14 cellular contexts compared by ENCODE assay signal in genomic region chr15:52291204-52291603, GRCh38. TPM values are rescaled to one million over a fixed set of nuclear protein-coding genes. Genes with fewer than 3 reads are reported as not detected.
DNase-seq lines count a peak whose midpoint lies in the region; ATAC-seq and TF ChIP-seq lines count a peak whose summit lies in the region.
"Had no signal": no experiment of that assay in that cellular context is flagged by ENCODE, and none has a peak within 500 bp of the region (broad histone marks: within the 10 kb centered on the region; RNA-seq: fewer than 3 reads in every experiment).

No MANE protein-coding gene starts in this region.

- DNase-seq in Caco-2 (no peak), CD14-positive monocyte (ENCODE audit: low spot score) (no peak), HCEC 1CT (no peak), mucosa of descending colon (no peak)
- DNase-seq in NK-92 treated with Interleukin-12 subunit alpha and Interleukin-12 subunit beta, amount 100 ng/mL, for 24 hours (lab: John Stamatoyannopoulos, UW) = no peak
- DNase-seq: activated CD4-positive, alpha-beta T cell treated with anti-CD3 and anti-CD28 coated beads, Interleukin-2, amount 50 U/mL, for 1 hour; naive B cell; NCI-H146; NCI-H446; psoas muscle; stimulated activated CD4-positive, alpha-beta T cell treated with anti-CD3 and anti-CD28 coated beads, Interleukin-12 subunit alpha, Interleukin-12 subunit beta, amount 100 ng/mL, for 4 hours had no signal

- no TSS peak for BruUV-seq in Caco-2 (replicated peaks; lab: Mats Ljungman, UMichigan)

- H3K9me3 ChIP-seq in Caco-2 = no peaks in the 10 kb centered on the region
- no peaks in the 10 kb centered on the region for H3K9me3 ChIP-seq in esophagus (ENCODE audit: control insufficient read depth in 2 of 2, insufficient read depth in 1 of 2, low read depth in 1 of 2, low read length in 1 of 2)
- no peaks in the 10 kb centered on the region for H3K9me3 ChIP-seq in mucosa of descending colon
- H3K9me3 ChIP-seq: psoas muscle had no signal

- H3K27ac ChIP-seq in esophagus (ENCODE audit: low read depth in 2 of 2, low read length in 1 of 2) = peak overlapping the region; percentile 45 to 61
- H3K27ac ChIP-seq: psoas muscle had no signal

- peak; percentile 54 for ATAC-seq in GM19025 (IDR thresholded peaks at IDR 0.05; ENCODE audit: low read depth, unreplicated experiment)
- peak; percentile 51 for ATAC-seq in HG03108 (IDR thresholded peaks at IDR 0.05; ENCODE audit: unreplicated experiment)
- ATAC-seq in mucosa of descending colon = no peak
- ATAC-seq: psoas muscle had no signal

- no peaks in the 10 kb centered on the region for H3K27me3 Mint-ChIP-seq in Caco-2 (ENCODE audit: insufficient read depth, unreplicated experiment)
- peaks cover 27 to 34% (median 33%) of the 10 kb centered on the region in 3 donors for H3K27me3 Mint-ChIP-seq in CD14-positive monocyte (ENCODE audit: low read depth in 3 of 3)

- H3K36me3 Mint-ChIP-seq in Caco-2 (ENCODE audit: insufficient read depth, unreplicated experiment) (peaks cover 17% of the 10 kb centered on the region), CD14-positive monocyte (no peaks in the 10 kb centered on the region)
- H3K36me3 Mint-ChIP-seq: naive B cell had no signal

- no peaks in the 10 kb centered on the region for H3K27me3 ChIP-seq in Caco-2 (replicated peaks; ENCODE audit: control insufficient read depth, insufficient read depth, low read length)
- no peaks in the 10 kb centered on the region for H3K27me3 ChIP-seq in esophagus (ENCODE audit: control insufficient read depth in 1 of 2, insufficient read depth in 2 of 2, low read length in 2 of 2)

- H3K27ac Mint-ChIP-seq in Caco-2 (ENCODE audit: unreplicated experiment) (peak overlapping the region; percentile 31), CD14-positive monocyte (no peak overlapping the region)

- CTCF ChIA-PET in Caco-2 (lab: Charles Lee) = no interaction called here

- H3K4me3 Mint-ChIP-seq in Caco-2 (ENCODE audit: unreplicated experiment) = no peak overlapping the region
- no peak overlapping the region for H3K4me3 Mint-ChIP-seq in CD14-positive monocyte

- TF ChIP-seq CTCF in Caco-2 (IDR thresholded peaks at IDR 0.05; ENCODE audit: insufficient read depth in 1 of 2, low read depth in 1 of 2, low read length in 1 of 2, severe bottlenecking in 1 of 2, unreplicated experiment in 1 of 2) = no peak
- no peak for TF ChIP-seq CTCF in CD14-positive monocyte (IDR thresholded peaks at IDR 0.05)
- TF ChIP-seq CTCF in mucosa of descending colon (IDR thresholded peaks at IDR 0.05) = no peak

- 71 to 74% methylated on average over 4 of the region's 4 CpGs for WGBS in esophagus, 2 donors

- H3K4me1 Mint-ChIP-seq in Caco-2 (ENCODE audit: low read depth, unreplicated experiment) = peaks cover 48% of the 10 kb centered on the region
- peaks cover 29% of the 10 kb centered on the region for H3K4me1 Mint-ChIP-seq in CD14-positive monocyte

- H3K4me1 ChIP-seq in Caco-2 (peaks cover 35% of the 10 kb centered on the region), esophagus (ENCODE audit: control insufficient read depth in 2 of 2, insufficient read depth in 2 of 2, low read length in 1 of 2) (peaks cover 10 to 24% of the 10 kb centered on the region in 2 donors), mucosa of descending colon (ENCODE audit: low read depth) (peaks cover 29% of the 10 kb centered on the region)
- H3K4me1 ChIP-seq: psoas muscle had no signal

- H3K9me3 Mint-ChIP-seq in Caco-2 (ENCODE audit: unreplicated experiment) (no peaks in the 10 kb centered on the region), CD14-positive monocyte (peaks cover 0 to 2% (median 0%) of the 10 kb centered on the region in 7 donors)
- H3K9me3 Mint-ChIP-seq: naive B cell had no signal

- H3K4me3 ChIP-seq in Caco-2 (ENCODE audit: low read depth, low read length) (no peak overlapping the region), esophagus (ENCODE audit: low read depth in 1 of 2, low read length in 2 of 2) (no peak overlapping the region), mucosa of descending colon (no peak overlapping the region)
- H3K4me3 ChIP-seq: psoas muscle had no signal

- intact Hi-C loops in Caco-2 (cut with micrococcal nuclease; ENCODE audit: unreplicated experiment) = no loop called here
- intact Hi-C loops in CD14-positive monocyte (cut with micrococcal nuclease) = no loop called here
- intact Hi-C loops in mucosa of descending colon (cut with DNase I, micrococcal nuclease) = no loop called here

- POLR2A ChIA-PET in Caco-2 (lab: Charles Lee) = no interaction called here

- H3K36me3 ChIP-seq in Caco-2 (ENCODE audit: control insufficient read depth, insufficient read depth, low read length) = no peaks in the 10 kb centered on the region
- H3K36me3 ChIP-seq in esophagus (ENCODE audit: control insufficient read depth in 2 of 2, insufficient read depth in 2 of 2, low read length in 1 of 2) = no peaks in the 10 kb centered on the region
- H3K36me3 ChIP-seq in mucosa of descending colon (ENCODE audit: low read depth) = peaks cover 6% of the 10 kb centered on the region

RNA-seq across cellular contexts. Expression of gene MYO5C, which starts 4.4 kb away (rescaled TPM):
- total RNA-seq in Caco-2 (2022) (29.2 and 33.5 TPM in 2 replicates), mucosa of descending colon (10 to 100 TPM; 46.6 to 90.0 (median 81.6) TPM)
- polyA plus RNA-seq in esophagus (1 to 10 TPM; 4.9 to 5.4 TPM), CD14-positive monocyte (not detected)
